ENCODE assay signal across 17 cellular contexts in the genomic region with DNA sequence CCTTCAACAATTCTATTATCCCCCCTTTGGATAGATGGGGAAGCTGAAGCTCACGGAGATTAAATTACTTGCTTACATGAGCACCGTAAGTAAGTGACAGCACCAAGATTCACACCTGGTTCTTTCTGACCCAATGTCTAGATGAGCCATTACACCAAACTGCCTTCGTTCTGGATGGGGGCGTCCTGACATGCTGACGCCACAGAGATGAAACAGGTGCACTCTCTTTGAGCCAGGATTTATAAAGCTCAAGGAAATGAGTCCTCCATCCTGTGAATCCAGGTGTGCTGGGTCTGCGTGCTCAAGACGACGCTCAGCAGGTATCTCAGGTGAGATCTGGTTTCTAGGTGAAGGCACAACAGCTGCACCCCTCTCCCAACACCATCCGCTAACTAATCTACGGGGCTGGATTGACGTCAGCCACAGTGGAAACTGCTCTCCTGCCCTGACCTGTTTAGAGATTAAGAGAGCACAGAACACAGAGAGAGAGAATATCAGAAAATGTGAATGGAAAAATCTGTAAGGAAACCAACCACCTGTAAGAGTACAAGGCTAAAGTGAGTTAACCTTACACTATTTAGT.
DNase-seq lines count a peak whose midpoint lies in the region; ATAC-seq and TF ChIP-seq lines count a peak whose summit lies in the region.
"Had no signal": no experiment of that assay in that cellular context is flagged by ENCODE, and none has a peak within 500 bp of the region (broad histone marks: within the 10 kb centered on the region; RNA-seq: fewer than 3 reads in every experiment).

No MANE protein-coding gene starts in this region.

- CTCF ChIA-PET in mammary epithelial cell (lab: Charles Lee; ENCODE audit: low non-redundant PET): no interaction called here

- intact Hi-C loops in mammary epithelial cell (cut with micrococcal nuclease) (no loop called here), breast epithelium (cut with DNase I; ENCODE audit: low total_unique reads) (no loop called here), heart right ventricle (cut with DNase I) (no loop called here)

- H3K36me3 ChIP-seq in mammary epithelial cell (ENCODE audit: insufficient read depth, low read length) (no peaks in the 10 kb centered on the region), breast epithelium (no peaks in the 10 kb centered on the region), endodermal cell (ENCODE audit: control insufficient read depth, insufficient read depth, low read length) (no peaks in the 10 kb centered on the region), heart right ventricle (no peaks in the 10 kb centered on the region)
- H3K36me3 ChIP-seq: gastrocnemius medialis, neutrophil, transverse colon had no signal

- H2AFZ ChIP-seq in mammary epithelial cell (ENCODE audit: low read depth, low read length): no peak overlapping the region

- TF ChIP-seq POLR2A in breast epithelium (IDR thresholded peaks at IDR 0.05): no peak

- no peaks in the 10 kb centered on the region for H3K4me1 Mint-ChIP-seq in endodermal cell
- H3K4me1 Mint-ChIP-seq: stimulated activated effector memory CD8-positive, alpha-beta T cell treated with anti-CD3 and anti-CD28 coated beads, Interleukin-12 subunit alpha, Interleukin-12 subunit beta, amount 100 ng/mL, for 72 hours had no signal

- no peaks in the 10 kb centered on the region for H3K9me3 ChIP-seq in mammary epithelial cell (replicated peaks; ENCODE audit: insufficient read depth, low read length)
- peaks cover 0 to 4% of the 10 kb centered on the region in 2 donors for H3K9me3 ChIP-seq in breast epithelium
- peaks cover 7% of the 10 kb centered on the region for H3K9me3 ChIP-seq in endodermal cell (ENCODE audit: control insufficient read depth, low read length)
- peaks cover 0 to 15% (median 0%) of the 10 kb centered on the region in 11 donors for H3K9me3 ChIP-seq in heart right ventricle
- H3K9me3 ChIP-seq: neutrophil, transverse colon had no signal

- DNase-seq in mammary epithelial cell (peak; percentile 13), breast epithelium (ENCODE audit: low spot score in 2 of 2) (no peak), NCI-H69 (lab: John Stamatoyannopoulos, UW) (peak; percentile 53), endodermal cell (no peak), NCI-H1436 (lab: John Stamatoyannopoulos, UW) (no peak), heart right ventricle (no peak), epidermal melanocyte (ENCODE audit: insufficient read length, low spot score) (no peak), GDM1 (lab: John Stamatoyannopoulos, UW) (no peak)
- DNase-seq: activated T-cell treated with anti-CD3 and anti-CD28 coated beads, Interleukin-2, amount 50 U/mL, for 24 hours; AML-193; central memory CD4-positive, alpha-beta T cell; DND-41; gastrocnemius medialis; NCI-H446 treated with DMSO at 0.1 percent for 48 hours; transverse colon had no signal

- no peak for ATAC-seq in heart right ventricle
- ATAC-seq: gastrocnemius medialis; stimulated activated effector memory CD8-positive, alpha-beta T cell treated with anti-CD3 and anti-CD28 coated beads, Interleukin-12 subunit alpha, Interleukin-12 subunit beta, amount 100 ng/mL, for 72 hours had no signal

- in situ Hi-C loops in mammary epithelial cell (cut with MboI; ENCODE audit: low sequenced_read_pairs in 2 of 2): no loop called here

- H3K27me3 ChIP-seq in mammary epithelial cell (ENCODE audit: insufficient read depth, low read length) (peaks cover 2% of the 10 kb centered on the region), breast epithelium (no peaks in the 10 kb centered on the region), endodermal cell (ENCODE audit: control insufficient read depth, insufficient read depth, low read length, poor library complexity, severe bottlenecking) (no peaks in the 10 kb centered on the region), heart right ventricle (peaks cover 0 to 5% (median 0%) of the 10 kb centered on the region in 7 donors)
- H3K27me3 ChIP-seq: gastrocnemius medialis, transverse colon had no signal

- no peak for TF ChIP-seq CTCF in mammary epithelial cell (conservative IDR thresholded peaks at IDR 0.05 in 1 of 2, IDR thresholded peaks at IDR 0.05 in 1 of 2; ENCODE audit: extremely low read depth in 1 of 2, insufficient read depth in 1 of 2, low read depth in 1 of 2, low read length in 2 of 2)
- no peak for TF ChIP-seq CTCF in breast epithelium (IDR thresholded peaks at IDR 0.05)
- TF ChIP-seq CTCF in endodermal cell (conservative IDR thresholded peaks at IDR 0.05): peak; percentile 33
- TF ChIP-seq CTCF in heart right ventricle (IDR thresholded peaks at IDR 0.05): no peak

- no peaks in the 10 kb centered on the region for H3K4me1 ChIP-seq in mammary epithelial cell (ENCODE audit: insufficient read depth, low read length)
- no peaks in the 10 kb centered on the region for H3K4me1 ChIP-seq in breast epithelium
- H3K4me1 ChIP-seq in endodermal cell (ENCODE audit: control insufficient read depth, insufficient read depth, low read length): no peaks in the 10 kb centered on the region
- no peaks in the 10 kb centered on the region for H3K4me1 ChIP-seq in heart right ventricle
- H3K4me1 ChIP-seq: gastrocnemius medialis, transverse colon had no signal

- no peaks in the 10 kb centered on the region for H3K36me3 Mint-ChIP-seq in endodermal cell (ENCODE audit: low read depth)
- H3K36me3 Mint-ChIP-seq: stimulated activated effector memory CD8-positive, alpha-beta T cell treated with anti-CD3 and anti-CD28 coated beads, Interleukin-12 subunit alpha, Interleukin-12 subunit beta, amount 100 ng/mL, for 72 hours had no signal

- no peaks in the 10 kb centered on the region for H3K27me3 Mint-ChIP-seq in endodermal cell (ENCODE audit: insufficient read depth)

- H3K79me2 ChIP-seq in mammary epithelial cell (ENCODE audit: insufficient read depth, low read length): no peaks in the 10 kb centered on the region

- no peak overlapping the region for H3K27ac Mint-ChIP-seq in endodermal cell
- H3K27ac Mint-ChIP-seq: activated T-cell treated with anti-CD3 and anti-CD28 coated beads, Interleukin-2, amount 50 U/mL, for 24 hours; stimulated activated effector memory CD8-positive, alpha-beta T cell treated with anti-CD3 and anti-CD28 coated beads, Interleukin-12 subunit alpha, Interleukin-12 subunit beta, amount 100 ng/mL, for 72 hours had no signal

- H3K4me3 Mint-ChIP-seq in endodermal cell: no peak overlapping the region
- H3K4me3 Mint-ChIP-seq: activated T-cell treated with anti-CD3 and anti-CD28 coated beads, Interleukin-2, amount 50 U/mL, for 24 hours; stimulated activated effector memory CD8-positive, alpha-beta T cell treated with anti-CD3 and anti-CD28 coated beads, Interleukin-12 subunit alpha, Interleukin-12 subunit beta, amount 100 ng/mL, for 72 hours had no signal

- no peak overlapping the region for H3K4me3 ChIP-seq in mammary epithelial cell (replicated peaks in 1 of 3; ENCODE audit: insufficient read depth in 1 of 3, low read depth in 2 of 3, low read length in 3 of 3)
- H3K4me3 ChIP-seq in breast epithelium: no peak overlapping the region
- no peak overlapping the region for H3K4me3 ChIP-seq in endodermal cell (ENCODE audit: low read length)
- H3K4me3 ChIP-seq in heart right ventricle: no peak overlapping the region
- H3K4me3 ChIP-seq: gastrocnemius medialis, transverse colon had no signal

- peaks cover 9% of the 10 kb centered on the region for H3K9me3 Mint-ChIP-seq in endodermal cell

- 8% methylated on average over 11 of the region's 11 CpGs for WGBS in mammary epithelial cell (ENCODE audit: low coverage, missing lambda C conversion rate)
- WGBS in endodermal cell (ENCODE audit: insufficient coverage in 1 of 2, insufficient read length in 1 of 2), 2 experiments: 65 to 71% methylated on average over 8 to 11 of the region's 11 CpGs
- 44 to 46% methylated on average over 11 of the region's 11 CpGs for WGBS in heart right ventricle, 2 donors

- no peak overlapping the region for H3K9ac ChIP-seq in mammary epithelial cell (ENCODE audit: insufficient read depth, low read length)
- no peak overlapping the region for H3K9ac ChIP-seq in endodermal cell (ENCODE audit: extremely low read depth, low read length, poor library complexity, severe bottlenecking)

- no TSS peak for BruUV-seq in mammary epithelial cell (replicated peaks; lab: Mats Ljungman, UMichigan)

- no peak overlapping the region for H3K4me2 ChIP-seq in mammary epithelial cell (ENCODE audit: insufficient read depth, low read depth, low read length)

- dilution Hi-C loops in mammary epithelial cell (cut with HindIII; ENCODE audit: low sequenced_read_pairs): no loop called here

- no peak overlapping the region for H3K27ac ChIP-seq in mammary epithelial cell (ENCODE audit: insufficient read depth, low read depth, low read length)
- H3K27ac ChIP-seq in breast epithelium: no peak overlapping the region
- no peak overlapping the region for H3K27ac ChIP-seq in endodermal cell (ENCODE audit: low read depth, low read length)
- H3K27ac ChIP-seq in heart right ventricle: no peak overlapping the region
- H3K27ac ChIP-seq: gastrocnemius medialis, neutrophil, transverse colon had no signal

- no peaks in the 10 kb centered on the region for H4K20me1 ChIP-seq in mammary epithelial cell (ENCODE audit: insufficient read depth, low read length)

Comparison
In these comparisons a context has a peak if more than half of its experiments do, and no peak if none do; other contexts are left out.
1. DNase-seq: peak in mammary epithelial cell (single experiment) and NCI-H69 (single experiment); none in breast epithelium (0 of 2), endodermal cell (single experiment), NCI-H1436 (single experiment), heart right ventricle (0 of 2), epidermal melanocyte (single experiment) and GDM1 (single experiment).